ENCODE assay signal across 9 cellular contexts in the genomic region with DNA sequence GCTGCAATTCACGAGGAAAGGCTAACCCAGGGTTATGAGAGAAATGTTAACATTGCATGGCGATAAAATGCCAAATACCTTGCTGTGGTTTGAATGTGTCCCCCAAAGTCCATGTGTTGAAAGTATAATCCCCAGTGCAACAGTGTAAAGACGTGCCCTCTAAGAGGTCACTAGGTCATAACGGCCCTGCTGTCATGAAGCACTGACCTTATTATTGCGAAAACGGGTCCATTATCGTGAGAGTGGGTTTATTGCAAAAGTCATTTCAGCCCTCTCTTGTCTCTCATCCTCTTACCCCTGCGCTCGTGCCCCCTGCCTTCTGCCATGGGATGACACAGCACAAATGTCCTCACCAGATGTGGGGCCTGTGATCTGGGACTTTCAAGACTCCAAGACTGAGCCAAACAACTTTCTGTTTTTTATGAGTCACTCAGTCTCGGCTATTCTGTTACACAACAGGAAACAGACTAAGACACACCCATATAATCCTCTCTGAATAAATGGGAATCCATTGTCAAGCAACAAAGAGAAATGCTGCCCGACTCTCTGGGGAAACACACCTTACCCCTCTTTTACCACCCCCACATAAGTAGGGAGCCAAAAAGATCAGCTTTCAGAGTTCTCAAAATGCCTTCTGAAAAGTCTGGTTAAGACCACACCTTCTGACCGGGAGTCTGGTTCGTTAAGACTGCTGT.
DNase-seq lines count a peak whose midpoint lies in the region; ATAC-seq and TF ChIP-seq lines count a peak whose summit lies in the region.
"Had no signal": no experiment of that assay in that cellular context is flagged by ENCODE, and none has a peak within 500 bp of the region (broad histone marks: within the 10 kb centered on the region; RNA-seq: fewer than 3 reads in every experiment).

No MANE protein-coding gene starts in this region.

- peak overlapping the region; percentile 42 for H3K4me3 ChIP-seq in effector memory CD4-positive, alpha-beta T cell (ENCODE audit: insufficient read depth, low read depth, low read length, poor library complexity, severe bottlenecking)
- H3K4me3 ChIP-seq in aorta (ENCODE audit: low read length in 2 of 2) = no peak overlapping the region

- peaks cover 46% of the 10 kb centered on the region for H3K4me1 ChIP-seq in effector memory CD4-positive, alpha-beta T cell (ENCODE audit: control insufficient read depth, insufficient read depth, low read length, poor library complexity, severe bottlenecking)
- H3K4me1 ChIP-seq in aorta (ENCODE audit: control insufficient read depth in 1 of 2, insufficient read depth in 2 of 2, low read length in 2 of 2) = no peaks in the 10 kb centered on the region
- H3K4me1 ChIP-seq: parathyroid adenoma had no signal

- H3K27me3 ChIP-seq in effector memory CD4-positive, alpha-beta T cell (replicated peaks; ENCODE audit: control insufficient read depth, insufficient read depth, low read length, poor library complexity, severe bottlenecking) = no peaks in the 10 kb centered on the region
- no peaks in the 10 kb centered on the region for H3K27me3 ChIP-seq in aorta (ENCODE audit: control insufficient read depth in 1 of 2, insufficient read depth in 2 of 2, low read length in 1 of 2)

- peak overlapping the region; percentile 80 to 100 (median 96) for H3K27ac Mint-ChIP-seq in naive thymus-derived CD8-positive, alpha-beta T cell

- H3K9me3 Mint-ChIP-seq in naive thymus-derived CD8-positive, alpha-beta T cell = peaks cover 0 to 4% (median 0%) of the 10 kb centered on the region in 9 donors

- ATAC-seq in naive thymus-derived CD8-positive, alpha-beta T cell = peak; percentile 62 to 66
- ATAC-seq in aorta (ENCODE audit: low FRiP score) (peak; percentile 76), GM21786 (IDR thresholded peaks at IDR 0.05; ENCODE audit: unreplicated experiment) (no peak), GM18505 (IDR thresholded peaks at IDR 0.05; ENCODE audit: unreplicated experiment) (no peak)

- H3K9me3 ChIP-seq in effector memory CD4-positive, alpha-beta T cell (ENCODE audit: control insufficient read depth, low read length) = no peaks in the 10 kb centered on the region
- H3K9me3 ChIP-seq in aorta (ENCODE audit: control insufficient read depth, low read length) = no peaks in the 10 kb centered on the region

- 75 to 78% methylated on average over 13 of the region's 13 CpGs for WGBS in aorta, 2 donors

- H3K27me3 Mint-ChIP-seq in naive thymus-derived CD8-positive, alpha-beta T cell = peaks cover 0 to 10% (median 0%) of the 10 kb centered on the region in 5 donors

- H3K4me1 Mint-ChIP-seq in naive thymus-derived CD8-positive, alpha-beta T cell = peaks cover 27 to 57% (median 46%) of the 10 kb centered on the region in 4 donors

- H3K27ac ChIP-seq in effector memory CD4-positive, alpha-beta T cell (ENCODE audit: insufficient read depth, low read length, poor library complexity, severe bottlenecking) = peak overlapping the region; percentile 94
- no peak overlapping the region for H3K27ac ChIP-seq in aorta (ENCODE audit: low read depth in 1 of 2, low read length in 2 of 2)
- H3K27ac ChIP-seq: parathyroid adenoma had no signal

- POLR2A ChIA-PET in naive thymus-derived CD8-positive, alpha-beta T cell (lab: Charles Lee) = interaction anchor here (0.6 to 2.2 kb wide), 7 partner anchors 9 to 456 kb away, joined by 3 to 6 read pairs (median 3); a partner anchor contains a TSS

- H3K36me3 Mint-ChIP-seq in naive thymus-derived CD8-positive, alpha-beta T cell = peaks cover 0 to 5% (median 2%) of the 10 kb centered on the region in 3 donors

- DNase-seq in COLO829 (ENCODE audit: low spot score) (peak; percentile 66), LoVo (ENCODE audit: low spot score) (peak; percentile 88), aorta (peak in 1 of 2 donors; percentile 73)
- peak; percentile 57 for DNase-seq in activated CD4-positive, CD25-positive, alpha-beta regulatory T cell treated with anti-CD3 and anti-CD28 coated beads, Interleukin-2, amount 50 U/mL, for 72 hours
- peak; percentile 49 to 66 (median 61) for DNase-seq in effector memory CD4-positive, alpha-beta T cell
- peak in 7 of 10 donors; percentile 8 to 75 (median 41) for DNase-seq in naive thymus-derived CD8-positive, alpha-beta T cell

- TF ChIP-seq POLR2A in GM18505 (IDR thresholded peaks at IDR 0.05; ENCODE audit: borderline replicate concordance, extremely low read depth, insufficient read depth, insufficient read length) = no peak

- intact Hi-C loops in aorta (cut with DNase I) = no loop called here

- H3K4me3 Mint-ChIP-seq in naive thymus-derived CD8-positive, alpha-beta T cell = peak overlapping the region; percentile 58 to 99 (median 93)

- no peaks in the 10 kb centered on the region for H3K36me3 ChIP-seq in effector memory CD4-positive, alpha-beta T cell (ENCODE audit: control insufficient read depth, insufficient read depth, low read length)
- H3K36me3 ChIP-seq in aorta (ENCODE audit: control insufficient read depth in 1 of 2, insufficient read depth in 2 of 2, low read length in 1 of 2) = no peaks in the 10 kb centered on the region

Comparison
In these comparisons a context has a peak if more than half of its experiments do, and no peak if none do; other contexts are left out.
1. ATAC-seq: peak in naive thymus-derived CD8-positive, alpha-beta T cell (2 of 2) and aorta (single experiment); none in GM21786 (single experiment) and GM18505 (single experiment).